ENCODE assay signal across 1 cellular context in genomic region chr19:11374449-11375142, GRCh38.
TF ChIP-seq lines count a peak whose summit lies in the region.

SWSAP1 (plus strand) TSS chr19:11374666; CDS start chr19:11374681, 15 bp downstream.

TF ChIP-seq in HEK293, 187 proteins besides CTCF, POLR2A, EP300 and RAD21 (continued from another document and continues in another):
- TF ChIP-seq, protein P1, sequence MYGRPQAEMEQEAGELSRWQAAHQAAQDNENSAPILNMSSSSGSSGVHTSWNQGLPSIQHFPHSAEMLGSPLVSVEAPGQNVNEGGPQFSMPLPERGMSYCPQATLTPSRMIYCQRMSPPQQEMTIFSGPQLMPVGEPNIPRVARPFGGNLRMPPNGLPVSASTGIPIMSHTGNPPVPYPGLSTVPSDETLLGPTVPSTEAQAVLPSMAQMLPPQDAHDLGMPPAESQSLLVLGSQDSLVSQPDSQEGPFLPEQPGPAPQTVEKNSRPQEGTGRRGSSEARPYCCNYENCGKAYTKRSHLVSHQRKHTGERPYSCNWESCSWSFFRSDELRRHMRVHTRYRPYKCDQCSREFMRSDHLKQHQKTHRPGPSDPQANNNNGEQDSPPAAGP (tag by site-specific recombination; IDR thresholded peaks at IDR 0.05) = peak; percentile 78
- TF ChIP-seq ZNF792 (tag by site-specific recombination; IDR thresholded peaks at IDR 0.05) (no peak), ZNF266 (tag by site-specific recombination; IDR thresholded peaks at IDR 0.05; ENCODE audit: low read depth) (no peak), ZNF791 (tag by site-specific recombination; IDR thresholded peaks at IDR 0.05) (no peak), ZBTB1 (tag by site-specific recombination; IDR thresholded peaks at IDR 0.05) (no peak), ZNF169 (tag by site-specific recombination; IDR thresholded peaks at IDR 0.05) (no peak), GLI2 (tag by site-specific recombination; IDR thresholded peaks at IDR 0.05; ENCODE audit: borderline replicate concordance, low read depth) (no peak), GFI1B (tag by site-specific recombination; IDR thresholded peaks at IDR 0.05) (no peak), ZNF174 (tag by site-specific recombination; IDR thresholded peaks at IDR 0.05) (no peak), ZNF529 (tag by site-specific recombination; IDR thresholded peaks at IDR 0.05; ENCODE audit: insufficient replicate concordance) (no peak), IKZF3 (tag by site-specific recombination; IDR thresholded peaks at IDR 0.05) (no peak), ZNF239 (tag by site-specific recombination; IDR thresholded peaks at IDR 0.05) (no peak), ZNF501 (tag by site-specific recombination; IDR thresholded peaks at IDR 0.05) (peak; percentile 19; the same call in 1 of the 2 replicates), ZNF18 (tag by site-specific recombination; IDR thresholded peaks at IDR 0.05) (no peak), ZNF48 (tag by site-specific recombination; IDR thresholded peaks at IDR 0.05) (no peak), ZNF324 (tag by site-specific recombination; IDR thresholded peaks at IDR 0.05) (no peak), ZNF843 (tag by site-specific recombination; IDR thresholded peaks at IDR 0.05) (peak; percentile 28; the same call in 1 of the 2 replicates), SCRT2 (tag by site-specific recombination; IDR thresholded peaks at IDR 0.05) (peak; percentile 99), AEBP2 (tag by site-specific recombination; IDR thresholded peaks at IDR 0.05; ENCODE audit: borderline replicate concordance) (no peak), ZNF837 (tag by site-specific recombination; IDR thresholded peaks at IDR 0.05) (no peak), HOXA7 (CRISPR knock-in tag; IDR thresholded peaks at IDR 0.05; ENCODE audit: borderline replicate concordance) (no peak), ZNF639 (tag by site-specific recombination; IDR thresholded peaks at IDR 0.05) (0 out of 2 replicates have a peak, but pooled peaks have one; percentile 13), KLF9 (tag by site-specific recombination; IDR thresholded peaks at IDR 0.05; ENCODE audit: low read depth) (no peak), PATZ1 (tag by site-specific recombination; IDR thresholded peaks at IDR 0.05) (peak; percentile 66), ZNF184 (tag by site-specific recombination; IDR thresholded peaks at IDR 0.05) (no peak), ZBTB7A (tag by site-specific recombination; IDR thresholded peaks at IDR 0.05; ENCODE audit: low read depth) (no peak; the same call in 1 of the 2 replicates), ZSCAN16 (tag by site-specific recombination; IDR thresholded peaks at IDR 0.05) (no peak), ZNF561 (tag by site-specific recombination; IDR thresholded peaks at IDR 0.05; ENCODE audit: borderline replicate concordance) (no peak), KLF1 (tag by site-specific recombination; IDR thresholded peaks at IDR 0.05) (peak; percentile 63; the same call in 1 of the 2 replicates), ZSCAN18 (tag by site-specific recombination; IDR thresholded peaks at IDR 0.05) (no peak), ZNF768 (tag by site-specific recombination; IDR thresholded peaks at IDR 0.05) (no peak), ZNF473 (tag by site-specific recombination; IDR thresholded peaks at IDR 0.05) (no peak), SCRT1 (tag by site-specific recombination; IDR thresholded peaks at IDR 0.05; ENCODE audit: borderline replicate concordance) (peak; percentile 99), ZNF146 (tag by site-specific recombination; IDR thresholded peaks at IDR 0.05) (no peak), ZFHX2 (tag by site-specific recombination; conservative IDR thresholded peaks at IDR 0.05) (peak; percentile 41; the same call in 1 of the 2 replicates), ZNF571 (tag by site-specific recombination; IDR thresholded peaks at IDR 0.05) (no peak), ZNF600 (tag by site-specific recombination; IDR thresholded peaks at IDR 0.05) (no peak; the same call in 1 of the 2 replicates)
- TF ChIP-seq, protein P2, sequence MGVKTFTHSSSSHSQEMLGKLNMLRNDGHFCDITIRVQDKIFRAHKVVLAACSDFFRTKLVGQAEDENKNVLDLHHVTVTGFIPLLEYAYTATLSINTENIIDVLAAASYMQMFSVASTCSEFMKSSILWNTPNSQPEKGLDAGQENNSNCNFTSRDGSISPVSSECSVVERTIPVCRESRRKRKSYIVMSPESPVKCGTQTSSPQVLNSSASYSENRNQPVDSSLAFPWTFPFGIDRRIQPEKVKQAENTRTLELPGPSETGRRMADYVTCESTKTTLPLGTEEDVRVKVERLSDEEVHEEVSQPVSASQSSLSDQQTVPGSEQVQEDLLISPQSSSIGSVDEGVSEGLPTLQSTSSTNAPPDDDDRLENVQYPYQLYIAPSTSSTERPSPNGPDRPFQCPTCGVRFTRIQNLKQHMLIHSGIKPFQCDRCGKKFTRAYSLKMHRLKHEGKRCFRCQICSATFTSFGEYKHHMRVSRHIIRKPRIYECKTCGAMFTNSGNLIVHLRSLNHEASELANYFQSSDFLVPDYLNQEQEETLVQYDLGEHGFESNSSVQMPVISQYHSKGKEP (tag by site-specific recombination; IDR thresholded peaks at IDR 0.05) = no peak
- TF ChIP-seq, protein P3, sequence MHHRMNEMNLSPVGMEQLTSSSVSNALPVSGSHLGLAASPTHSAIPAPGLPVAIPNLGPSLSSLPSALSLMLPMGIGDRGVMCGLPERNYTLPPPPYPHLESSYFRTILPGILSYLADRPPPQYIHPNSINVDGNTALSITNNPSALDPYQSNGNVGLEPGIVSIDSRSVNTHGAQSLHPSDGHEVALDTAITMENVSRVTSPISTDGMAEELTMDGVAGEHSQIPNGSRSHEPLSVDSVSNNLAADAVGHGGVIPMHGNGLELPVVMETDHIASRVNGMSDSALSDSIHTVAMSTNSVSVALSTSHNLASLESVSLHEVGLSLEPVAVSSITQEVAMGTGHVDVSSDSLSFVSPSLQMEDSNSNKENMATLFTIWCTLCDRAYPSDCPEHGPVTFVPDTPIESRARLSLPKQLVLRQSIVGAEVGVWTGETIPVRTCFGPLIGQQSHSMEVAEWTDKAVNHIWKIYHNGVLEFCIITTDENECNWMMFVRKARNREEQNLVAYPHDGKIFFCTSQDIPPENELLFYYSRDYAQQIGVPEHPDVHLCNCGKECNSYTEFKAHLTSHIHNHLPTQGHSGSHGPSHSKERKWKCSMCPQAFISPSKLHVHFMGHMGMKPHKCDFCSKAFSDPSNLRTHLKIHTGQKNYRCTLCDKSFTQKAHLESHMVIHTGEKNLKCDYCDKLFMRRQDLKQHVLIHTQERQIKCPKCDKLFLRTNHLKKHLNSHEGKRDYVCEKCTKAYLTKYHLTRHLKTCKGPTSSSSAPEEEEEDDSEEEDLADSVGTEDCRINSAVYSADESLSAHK (tag by site-specific recombination; IDR thresholded peaks at IDR 0.05) = 0 out of 2 replicates have a peak, but pooled peaks have one; percentile 33
- TF ChIP-seq, protein P4, sequence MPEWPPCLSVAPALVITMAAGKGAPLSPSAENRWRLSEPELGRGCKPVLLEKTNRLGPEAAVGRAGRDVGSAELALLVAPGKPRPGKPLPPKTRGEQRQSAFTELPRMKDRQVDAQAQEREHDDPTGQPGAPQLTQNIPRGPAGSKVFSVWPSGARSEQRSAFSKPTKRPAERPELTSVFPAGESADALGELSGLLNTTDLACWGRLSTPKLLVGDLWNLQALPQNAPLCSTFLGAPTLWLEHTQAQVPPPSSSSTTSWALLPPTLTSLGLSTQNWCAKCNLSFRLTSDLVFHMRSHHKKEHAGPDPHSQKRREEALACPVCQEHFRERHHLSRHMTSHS (tag by site-specific recombination; IDR thresholded peaks at IDR 0.05) = no peak
- TF ChIP-seq, protein P5, sequence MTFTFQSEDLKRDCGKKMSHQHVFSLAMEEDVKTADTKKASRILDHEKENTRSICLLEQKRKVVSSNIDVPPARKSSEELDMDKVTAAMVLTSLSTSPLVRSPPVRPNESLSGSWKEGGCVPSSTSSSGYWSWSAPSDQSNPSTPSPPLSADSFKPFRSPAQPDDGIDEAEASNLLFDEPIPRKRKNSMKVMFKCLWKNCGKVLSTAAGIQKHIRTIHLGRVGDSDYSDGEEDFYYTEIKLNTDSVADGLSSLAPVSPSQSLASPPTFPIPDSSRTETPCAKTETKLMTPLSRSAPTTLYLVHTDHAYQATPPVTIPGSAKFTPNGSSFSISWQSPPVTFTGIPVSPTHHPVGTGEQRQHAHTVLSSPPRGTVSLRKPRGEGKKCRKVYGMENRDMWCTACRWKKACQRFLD (tag by site-specific recombination; IDR thresholded peaks at IDR 0.05) = no peak
- TF ChIP-seq, protein P6, sequence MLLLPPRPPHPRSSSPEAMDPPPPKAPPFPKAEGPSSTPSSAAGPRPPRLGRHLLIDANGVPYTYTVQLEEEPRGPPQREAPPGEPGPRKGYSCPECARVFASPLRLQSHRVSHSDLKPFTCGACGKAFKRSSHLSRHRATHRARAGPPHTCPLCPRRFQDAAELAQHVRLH (tag by site-specific recombination; IDR thresholded peaks at IDR 0.05) = peak; percentile 76; the same call in 1 of the 2 replicates
- TF ChIP-seq, protein P7, sequence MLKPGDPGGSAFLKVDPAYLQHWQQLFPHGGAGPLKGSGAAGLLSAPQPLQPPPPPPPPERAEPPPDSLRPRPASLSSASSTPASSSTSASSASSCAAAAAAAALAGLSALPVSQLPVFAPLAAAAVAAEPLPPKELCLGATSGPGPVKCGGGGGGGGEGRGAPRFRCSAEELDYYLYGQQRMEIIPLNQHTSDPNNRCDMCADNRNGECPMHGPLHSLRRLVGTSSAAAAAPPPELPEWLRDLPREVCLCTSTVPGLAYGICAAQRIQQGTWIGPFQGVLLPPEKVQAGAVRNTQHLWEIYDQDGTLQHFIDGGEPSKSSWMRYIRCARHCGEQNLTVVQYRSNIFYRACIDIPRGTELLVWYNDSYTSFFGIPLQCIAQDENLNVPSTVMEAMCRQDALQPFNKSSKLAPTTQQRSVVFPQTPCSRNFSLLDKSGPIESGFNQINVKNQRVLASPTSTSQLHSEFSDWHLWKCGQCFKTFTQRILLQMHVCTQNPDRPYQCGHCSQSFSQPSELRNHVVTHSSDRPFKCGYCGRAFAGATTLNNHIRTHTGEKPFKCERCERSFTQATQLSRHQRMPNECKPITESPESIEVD (tag by site-specific recombination; IDR thresholded peaks at IDR 0.05) = no peak
